ENCODE assay signal across 8 cellular contexts in the genomic region with DNA sequence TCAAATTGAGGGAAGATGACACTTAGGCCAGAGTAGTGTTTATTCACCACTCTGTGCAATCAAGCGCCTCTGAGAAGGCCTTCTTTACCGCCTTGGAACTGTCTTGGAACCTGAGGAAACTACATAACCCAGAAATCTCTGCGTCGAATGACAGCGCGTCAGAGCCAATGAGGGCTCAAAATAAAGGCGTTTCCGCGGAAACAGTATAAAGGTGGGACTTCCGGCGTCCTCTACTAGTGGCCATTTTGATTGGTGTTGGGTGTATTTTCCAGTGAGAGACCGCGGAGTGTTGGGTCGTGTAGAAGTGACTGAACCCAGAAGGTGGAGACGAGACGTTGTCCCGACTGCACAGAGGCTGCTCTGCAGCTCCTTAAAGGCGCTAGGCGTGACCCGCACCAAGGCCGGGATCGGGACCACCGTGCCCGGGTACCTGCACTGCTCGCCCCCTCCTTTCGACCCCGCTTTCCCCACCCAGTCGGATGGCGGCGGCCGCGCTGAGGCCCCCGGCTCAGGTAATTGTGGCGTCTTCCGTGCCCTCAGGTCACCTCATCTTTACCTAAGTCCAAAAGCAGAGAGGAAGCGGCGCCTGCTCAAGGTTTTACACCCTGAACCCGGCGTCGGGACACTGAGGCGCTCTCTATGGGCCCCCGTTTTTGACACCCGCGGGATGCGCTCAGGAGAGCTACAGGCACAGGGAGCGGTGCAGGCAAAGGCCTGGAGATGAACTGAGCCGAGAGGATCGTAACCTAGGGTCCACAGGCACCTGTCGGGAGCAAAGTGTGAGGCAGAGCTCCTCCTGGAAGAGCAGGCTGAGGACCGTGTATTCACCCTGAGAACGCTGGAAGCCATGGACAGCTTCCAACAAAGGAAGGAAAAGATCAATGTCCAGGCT. TPM values are rescaled to one million over a fixed set of nuclear protein-coding genes. Genes with fewer than 3 reads are reported as not detected.
DNase-seq lines count a peak whose midpoint lies in the region; ATAC-seq, FAIRE-seq and TF ChIP-seq lines count a peak whose summit lies in the region.

Gene ZNF776, plus strand, starts transcription at position 236 of the 892 bp plus-strand sequence. Its CDS starts 244 bp downstream, at position 480.

- H3K9me2 ChIP-seq in neural cell (ENCODE audit: insufficient read depth, low read length) = no peaks in the 10 kb centered on the region

- peak within 1 kb of the TSS; percentile 84 for H2AFZ ChIP-seq in neural cell (ENCODE audit: low read depth, low read length)

- no peaks in the 10 kb centered on the region for H4K20me1 ChIP-seq in neural cell (ENCODE audit: insufficient read depth)

- H3K4me2 ChIP-seq in neural cell (ENCODE audit: low read length) = peak within 1 kb of the TSS; percentile 94

- H3K27me3 Mint-ChIP-seq in stimulated activated naive CD8-positive, alpha-beta T cell treated with anti-CD3 and anti-CD28 coated beads, Interleukin-15, amount 100 ng/mL, for 72 hours = no peaks in the 10 kb centered on the region

- peak within 1 kb of the TSS; percentile 96 for H3K27ac ChIP-seq in neural cell (ENCODE audit: low read length)

- peak; percentile 99 for ATAC-seq in stimulated activated naive CD8-positive, alpha-beta T cell treated with anti-CD3 and anti-CD28 coated beads, Interleukin-15, amount 100 ng/mL, for 72 hours

- peaks cover 14% of the 10 kb centered on the region for H3K4me1 Mint-ChIP-seq in stimulated activated naive CD8-positive, alpha-beta T cell treated with anti-CD3 and anti-CD28 coated beads, Interleukin-15, amount 100 ng/mL, for 72 hours

- DNase-seq in H54 (ENCODE audit: insufficient read length, low spot score) = peak; percentile 87
- peak; percentile 84 for DNase-seq in LoVo (ENCODE audit: low spot score)
- peak; percentile 75 for DNase-seq in activated effector memory CD4-positive, alpha-beta T cell treated with Interleukin-2 at 50 U/mL for 16 hours
- peak; percentile 79 to 94 for DNase-seq in foreskin fibroblast
- DNase-seq in stimulated activated naive CD8-positive, alpha-beta T cell treated with anti-CD3 and anti-CD28 coated beads, Interleukin-15, amount 100 ng/mL, for 72 hours = peak; percentile 77 to 86

- H3K36me3 ChIP-seq in ES-I3 (ENCODE audit: insufficient read depth, low read length) = peaks cover 8% of the 10 kb centered on the region; the same call in 1 of the 2 replicates
- H3K36me3 ChIP-seq in neural cell (ENCODE audit: insufficient read depth, low read length) = peaks cover 8% of the 10 kb centered on the region

- TF ChIP-seq CTCF in foreskin fibroblast (IDR thresholded peaks at IDR 0.05; ENCODE audit: low read depth, low read length) (no peak), neural cell (IDR thresholded peaks at IDR 0.05; ENCODE audit: poor library complexity, severe bottlenecking) (no peak)

- H3K4me3 ChIP-seq in foreskin fibroblast (ENCODE audit: low read depth in 1 of 2, low read length in 2 of 2) = peak within 1 kb of the TSS; percentile 67 to 95
- H3K4me3 ChIP-seq in neural cell (ENCODE audit: low read length) = peak within 1 kb of the TSS; percentile 91

- H3F3A ChIP-seq in neural cell (ENCODE audit: insufficient read depth, low read length, poor library complexity, severe bottlenecking) = no peaks in the 10 kb centered on the region

- H3K27ac Mint-ChIP-seq in stimulated activated naive CD8-positive, alpha-beta T cell treated with anti-CD3 and anti-CD28 coated beads, Interleukin-15, amount 100 ng/mL, for 72 hours = peak within 1 kb of the TSS; percentile 98 to 99

- H3K79me2 ChIP-seq in neural cell (replicated peaks; ENCODE audit: insufficient read depth, low read length) = peaks cover 42% of the 10 kb centered on the region

- H3K9me3 ChIP-seq in ES-I3 (ENCODE audit: control insufficient read depth, insufficient read depth, low read length) = no peaks in the 10 kb centered on the region
- no peaks in the 10 kb centered on the region for H3K9me3 ChIP-seq in neural cell (ENCODE audit: low read length)

- FAIRE-seq in H54 (lab: Jason Lieb, UNC) = peak; percentile 81

- peak; percentile 81 for TF ChIP-seq POLR2A in H54 (IDR thresholded peaks at IDR 0.05; ENCODE audit: low read depth, low read length)
- TF ChIP-seq POLR2A in Raji (IDR thresholded peaks at IDR 0.05; ENCODE audit: insufficient read depth, low read depth, low read length) = peak; percentile 77

- TF ChIP-seq RAD21 in neural cell (conservative IDR thresholded peaks at IDR 0.05) = no peak

- peak within 1 kb of the TSS; percentile 88 to 98 for H3K4me3 Mint-ChIP-seq in stimulated activated naive CD8-positive, alpha-beta T cell treated with anti-CD3 and anti-CD28 coated beads, Interleukin-15, amount 100 ng/mL, for 72 hours

- TF ChIP-seq EP300 in neural cell (conservative IDR thresholded peaks at IDR 0.05; ENCODE audit: poor library complexity, severe bottlenecking) = peak; percentile 18

- peak within 1 kb of the TSS; percentile 78 for H3K9ac ChIP-seq in ES-I3 (ENCODE audit: low read depth, low read length)
- peak within 1 kb of the TSS; percentile 97 for H3K9ac ChIP-seq in neural cell (ENCODE audit: low read length)

- no peaks in the 10 kb centered on the region for H3K27me3 ChIP-seq in neural cell (ENCODE audit: insufficient read depth, low read depth, low read length)

- H3K4me1 ChIP-seq in ES-I3 (ENCODE audit: insufficient read depth, low read length) = peaks cover 7% of the 10 kb centered on the region; the same call in 1 of the 2 replicates

- peaks cover 36 to 41% of the 10 kb centered on the region in 2 donors for H3K9me3 Mint-ChIP-seq in stimulated activated naive CD8-positive, alpha-beta T cell treated with anti-CD3 and anti-CD28 coated beads, Interleukin-15, amount 100 ng/mL, for 72 hours

TF ChIP-seq in neural cell, 6 proteins besides CTCF, POLR2A, EP300 and RAD21:
- TF ChIP-seq POLR2AphosphoS5 (IDR thresholded peaks at IDR 0.05) (peak; percentile 98), MXI1 (conservative IDR thresholded peaks at IDR 0.05; ENCODE audit: poor library complexity, severe bottlenecking) (peak; percentile 64), SMC3 (conservative IDR thresholded peaks at IDR 0.05; ENCODE audit: poor library complexity) (peak; percentile 25), EZH2 (IDR thresholded peaks at IDR 0.05; ENCODE audit: borderline replicate concordance, insufficient read depth, low read length, poor library complexity, severe bottlenecking) (no peak), TAF1 (IDR thresholded peaks at IDR 0.05; ENCODE audit: low read depth) (peak; percentile 74)
- TF ChIP-seq, protein P1, sequence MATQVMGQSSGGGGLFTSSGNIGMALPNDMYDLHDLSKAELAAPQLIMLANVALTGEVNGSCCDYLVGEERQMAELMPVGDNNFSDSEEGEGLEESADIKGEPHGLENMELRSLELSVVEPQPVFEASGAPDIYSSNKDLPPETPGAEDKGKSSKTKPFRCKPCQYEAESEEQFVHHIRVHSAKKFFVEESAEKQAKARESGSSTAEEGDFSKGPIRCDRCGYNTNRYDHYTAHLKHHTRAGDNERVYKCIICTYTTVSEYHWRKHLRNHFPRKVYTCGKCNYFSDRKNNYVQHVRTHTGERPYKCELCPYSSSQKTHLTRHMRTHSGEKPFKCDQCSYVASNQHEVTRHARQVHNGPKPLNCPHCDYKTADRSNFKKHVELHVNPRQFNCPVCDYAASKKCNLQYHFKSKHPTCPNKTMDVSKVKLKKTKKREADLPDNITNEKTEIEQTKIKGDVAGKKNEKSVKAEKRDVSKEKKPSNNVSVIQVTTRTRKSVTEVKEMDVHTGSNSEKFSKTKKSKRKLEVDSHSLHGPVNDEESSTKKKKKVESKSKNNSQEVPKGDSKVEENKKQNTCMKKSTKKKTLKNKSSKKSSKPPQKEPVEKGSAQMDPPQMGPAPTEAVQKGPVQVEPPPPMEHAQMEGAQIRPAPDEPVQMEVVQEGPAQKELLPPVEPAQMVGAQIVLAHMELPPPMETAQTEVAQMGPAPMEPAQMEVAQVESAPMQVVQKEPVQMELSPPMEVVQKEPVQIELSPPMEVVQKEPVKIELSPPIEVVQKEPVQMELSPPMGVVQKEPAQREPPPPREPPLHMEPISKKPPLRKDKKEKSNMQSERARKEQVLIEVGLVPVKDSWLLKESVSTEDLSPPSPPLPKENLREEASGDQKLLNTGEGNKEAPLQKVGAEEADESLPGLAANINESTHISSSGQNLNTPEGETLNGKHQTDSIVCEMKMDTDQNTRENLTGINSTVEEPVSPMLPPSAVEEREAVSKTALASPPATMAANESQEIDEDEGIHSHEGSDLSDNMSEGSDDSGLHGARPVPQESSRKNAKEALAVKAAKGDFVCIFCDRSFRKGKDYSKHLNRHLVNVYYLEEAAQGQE (IDR thresholded peaks at IDR 0.05; ENCODE audit: borderline replicate concordance) = peak; percentile 66

RNA-seq across cellular contexts. Expression of gene ZNF776, which starts in this region (rescaled TPM):
- 54.7 and 62.3 TPM in 2 replicates for polyA plus RNA-seq in neural cell
- 103 and 107 TPM in 2 replicates for polyA minus RNA-seq in neural cell

Comparison
In these comparisons a context has a peak if more than half of its experiments do, and no peak if none do; other contexts are left out.
1. Peak in every context shown above with its lines: DNase-seq, ATAC-seq, H3K4me3 ChIP-seq and H3K27ac ChIP-seq.